In the genomic region with DNA sequence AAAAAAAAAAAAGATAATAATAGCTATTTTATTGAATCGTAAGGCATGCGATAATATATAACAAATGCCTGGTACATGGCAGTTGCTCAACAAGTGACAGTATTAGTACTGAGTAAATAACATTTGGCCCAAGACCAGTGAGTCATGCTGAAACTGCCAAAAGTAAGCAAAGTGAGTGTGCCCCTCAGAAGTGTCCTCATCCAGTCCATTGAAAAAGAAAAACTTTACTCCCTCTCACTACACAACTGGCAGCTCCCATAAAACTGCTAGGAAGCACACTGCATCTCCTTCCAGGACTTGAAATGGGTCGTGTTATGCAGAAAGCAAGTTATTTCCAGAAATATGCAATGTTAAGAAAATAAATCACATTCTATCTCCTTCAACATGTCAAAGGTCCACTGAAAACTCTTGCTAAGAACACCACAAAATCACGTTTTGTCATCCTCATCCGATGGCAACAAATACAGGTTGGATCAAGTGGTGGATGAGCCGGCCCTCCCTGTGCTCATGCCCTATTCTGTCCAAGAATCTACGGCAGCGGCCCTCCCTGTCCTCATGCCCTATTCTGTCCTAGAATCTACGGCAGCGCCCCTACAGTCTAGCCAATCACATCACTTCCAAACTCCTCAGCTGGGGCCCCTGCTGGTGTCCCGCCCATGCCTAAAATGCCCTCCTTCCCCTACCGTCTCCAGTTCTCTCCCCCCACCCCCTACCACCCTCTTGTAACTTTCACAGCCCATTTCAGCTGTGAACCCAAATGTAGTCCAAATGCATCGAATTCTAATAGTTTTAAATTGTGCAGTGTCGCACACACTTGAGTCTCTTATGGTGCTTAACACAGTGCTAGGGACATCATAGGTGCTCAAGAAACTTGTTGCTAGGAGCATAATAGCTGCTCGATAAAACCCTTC, we compare ENCODE assay signal across 8 cellular contexts. TPM values are rescaled to one million over a fixed set of nuclear protein-coding genes. Genes with fewer than 3 reads are reported as not detected.
DNase-seq lines count a peak whose midpoint lies in the region; ATAC-seq and TF ChIP-seq lines count a peak whose summit lies in the region.

No MANE protein-coding gene starts in this region.

- intact Hi-C loops in CD4-positive, alpha-beta memory T cell (cut with micrococcal nuclease), result no loop called here
- intact Hi-C loops in colonic mucosa (cut with DNase I), result loop anchor here (10.0 kb wide), 1 partner anchor 190 kb away; a partner anchor contains a TSS

- no peaks in the 10 kb centered on the region for H3K9me3 ChIP-seq in CD4-positive, alpha-beta memory T cell (ENCODE audit: control insufficient read depth in 1 of 2, low read length in 2 of 2)
- no peaks in the 10 kb centered on the region for H3K9me3 ChIP-seq in colonic mucosa

- TF ChIP-seq CTCF in LNCaP clone FGC (IDR thresholded peaks at IDR 0.05; ENCODE audit: control insufficient read depth, extremely low read depth, insufficient read depth) (no peak), colonic mucosa (IDR thresholded peaks at IDR 0.05) (no peak)

- peaks cover 35% of the 10 kb centered on the region for H3K4me1 ChIP-seq in CD4-positive, alpha-beta memory T cell (ENCODE audit: insufficient read depth, low read length)
- no peaks in the 10 kb centered on the region for H3K4me1 ChIP-seq in colonic mucosa

- no peak for ATAC-seq in naive B cell (ENCODE audit: low read depth in 2 of 2)

- peak overlapping the region in 1 of 2 donors; percentile 51 for H3K9ac ChIP-seq in colonic mucosa (ENCODE audit: low read depth in 2 of 2, low read length in 2 of 2)

- peak overlapping the region in 7 of 8 donors; percentile 76 to 92 (median 88) for H3K4me3 Mint-ChIP-seq in CD4-positive, alpha-beta memory T cell
- peak overlapping the region in 6 of 8 donors; percentile 32 to 89 (median 69) for H3K4me3 Mint-ChIP-seq in naive B cell

- no peak overlapping the region for H3K27ac ChIP-seq in CD4-positive, alpha-beta memory T cell (ENCODE audit: low read depth, low read length)
- no peak overlapping the region for H3K27ac ChIP-seq in colonic mucosa

- no peak overlapping the region for H3K4me3 ChIP-seq in CD4-positive, alpha-beta memory T cell (ENCODE audit: low read length in 2 of 2)
- no peak overlapping the region for H3K4me3 ChIP-seq in LNCaP clone FGC (ENCODE audit: low read depth, low read length)
- H3K4me3 ChIP-seq in colonic mucosa, result no peak overlapping the region

- peaks cover 10 to 61% (median 42%) of the 10 kb centered on the region in 4 donors for H3K4me1 Mint-ChIP-seq in CD4-positive, alpha-beta memory T cell
- peaks cover 18 to 24% (median 23%) of the 10 kb centered on the region in 3 donors for H3K4me1 Mint-ChIP-seq in naive B cell

- DNase-seq in CD4-positive, alpha-beta memory T cell, result peak in 1 of 5 donors; percentile 35
- DNase-seq in LNCaP clone FGC (ENCODE audit: low read depth), result peak; percentile 76
- peak; percentile 49 for DNase-seq in colonic mucosa
- no peak for DNase-seq in naive B cell
- no peak for DNase-seq in NCI-H146 (lab: John Stamatoyannopoulos, UW)
- DNase-seq in NCI-H128 (lab: John Stamatoyannopoulos, UW; ENCODE audit: unreplicated experiment), result no peak
- no peak for DNase-seq in activated effector memory CD4-positive, alpha-beta T cell treated with Interleukin-2 at 50 U/mL for 16 hours
- DNase-seq in glomerular visceral epithelial cell (ENCODE audit: extremely low spot score), result no peak

- POLR2A ChIA-PET in CD4-positive, alpha-beta memory T cell (lab: Charles Lee; ENCODE audit: partially characterized antibody), result interaction anchor here (6.6 kb wide), 1 partner anchor 9 kb away, joined by 82 read pairs; no protein-coding TSS in a partner anchor

- H3K27me3 Mint-ChIP-seq in CD4-positive, alpha-beta memory T cell, result peaks cover 7 to 9% of the 10 kb centered on the region in 2 donors
- H3K27me3 Mint-ChIP-seq in naive B cell, result peaks cover 63 to 74% (median 72%) of the 10 kb centered on the region in 3 donors

- peak overlapping the region in 3 of 7 donors; percentile 42 to 83 (median 78) for H3K27ac Mint-ChIP-seq in CD4-positive, alpha-beta memory T cell
- H3K27ac Mint-ChIP-seq in naive B cell, result no peak overlapping the region

- peaks cover 0 to 2% (median 0%) of the 10 kb centered on the region in 8 donors for H3K9me3 Mint-ChIP-seq in CD4-positive, alpha-beta memory T cell
- H3K9me3 Mint-ChIP-seq in naive B cell, result peaks cover 0 to 2% (median 0%) of the 10 kb centered on the region in 7 donors

- H3K36me3 Mint-ChIP-seq in CD4-positive, alpha-beta memory T cell, result peaks cover 0 to 15% of the 10 kb centered on the region in 2 donors
- H3K36me3 Mint-ChIP-seq in naive B cell, result peaks cover under 1 to 8% of the 10 kb centered on the region in 2 donors

- H3K27me3 ChIP-seq in CD4-positive, alpha-beta memory T cell (ENCODE audit: insufficient read depth, low read length), result peaks cover 5% of the 10 kb centered on the region
- no peaks in the 10 kb centered on the region for H3K27me3 ChIP-seq in colonic mucosa

- CTCF ChIA-PET in CD4-positive, alpha-beta memory T cell (lab: Charles Lee; ENCODE audit: partially characterized antibody), result interaction anchor here (1.9 kb wide), 1 partner anchor 9 kb away, joined by 7 read pairs; no protein-coding TSS in a partner anchor

- H3K36me3 ChIP-seq in CD4-positive, alpha-beta memory T cell (ENCODE audit: insufficient read depth, low read length), result no peaks in the 10 kb centered on the region
- H3K36me3 ChIP-seq in colonic mucosa, result no peaks in the 10 kb centered on the region

RNA-seq across cellular contexts. Expression of a gene that starts 12.5 kb away (rescaled TPM):
- total RNA-seq in CD4-positive, alpha-beta memory T cell, result 10 to 100 TPM; 18.8 to 23.0 TPM
- 10 to 100 TPM in 1 of 2 donors, 1 to 10 TPM in 1; 2.7 to 13.5 TPM for polyA plus RNA-seq in CD4-positive, alpha-beta memory T cell
- total RNA-seq in colonic mucosa, result 10 to 100 TPM; 18.7 to 24.6 TPM
- 1 to 10 TPM in 5 of 6 donors, under 1 TPM in 1; 0.21 to 8.3 (median 2.4) TPM for polyA plus RNA-seq in naive B cell (ENCODE audit: low read depth in 6 of 6)

Comparison
In these comparisons a context has a peak if more than half of its experiments do, and no peak if none do; other contexts are left out.
1. DNase-seq: peak in LNCaP clone FGC (single experiment) and colonic mucosa (single experiment); none in naive B cell (single experiment), NCI-H146 (single experiment), NCI-H128 (single experiment), activated effector memory CD4-positive, alpha-beta T cell treated with Interleukin-2 at 50 U/mL for 16 hours (single experiment) and glomerular visceral epithelial cell (single experiment).